9 cellular contexts compared by ENCODE assay signal in the genomic region with DNA sequence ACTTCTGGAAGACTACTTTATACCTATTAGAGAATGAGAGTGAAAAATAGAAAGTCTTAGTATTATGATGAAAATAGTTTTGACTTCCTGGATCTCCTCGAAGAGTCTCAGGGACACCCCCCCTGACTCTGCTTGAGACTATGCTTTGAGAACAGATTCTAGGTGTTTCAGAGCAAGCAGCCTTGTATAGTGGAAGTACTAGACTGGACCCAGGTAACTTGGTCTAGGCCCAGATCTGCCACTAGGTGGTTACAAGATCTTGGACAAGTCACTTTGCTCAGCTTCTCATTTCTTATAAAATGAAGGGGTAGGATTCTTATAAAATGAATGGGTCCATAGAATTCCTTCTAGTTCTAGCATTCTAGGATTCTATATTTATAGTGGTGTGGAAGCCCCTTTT. TPM values are rescaled to one million over a fixed set of nuclear protein-coding genes. Genes with fewer than 3 reads are reported as not detected.
DNase-seq lines count a peak whose midpoint lies in the region; ATAC-seq and TF ChIP-seq lines count a peak whose summit lies in the region.
"Had no signal": no experiment of that assay in that cellular context is flagged by ENCODE, and none has a peak within 500 bp of the region (broad histone marks: within the 10 kb centered on the region; RNA-seq: fewer than 3 reads in every experiment).

No MANE protein-coding gene starts in this region.

- peaks cover 46% of the 10 kb centered on the region for H3K4me1 Mint-ChIP-seq in MCF 10A (ENCODE audit: insufficient read depth, unreplicated experiment)
- peaks cover 6% of the 10 kb centered on the region for H3K4me1 Mint-ChIP-seq in activated T-helper 17 cell treated with anti-CD3 and anti-CD28 coated beads, Interleukin-2, amount 50 U/mL, for 72 hours
- H3K4me1 Mint-ChIP-seq in stimulated activated memory B cell treated with anti-CD40 and anti-IgM and Interleukin-4, amounts not matched to agents 10 μg/mL and 1 μg/mL and 100 μg/mL, for 72 hours = peaks cover 32% of the 10 kb centered on the region
- peaks cover 0 to 5% (median 2%) of the 10 kb centered on the region in 4 donors for H3K4me1 Mint-ChIP-seq in CD4-positive, alpha-beta memory T cell
- H3K4me1 Mint-ChIP-seq: nephron had no signal

- H3K27me3 ChIP-seq in breast epithelium = no peaks in the 10 kb centered on the region
- no peaks in the 10 kb centered on the region for H3K27me3 ChIP-seq in CD4-positive, alpha-beta memory T cell (ENCODE audit: insufficient read depth, low read length)

- H3K4me3 Mint-ChIP-seq in MCF 10A (ENCODE audit: unreplicated experiment) = no peak overlapping the region
- no peak overlapping the region for H3K4me3 Mint-ChIP-seq in activated T-helper 17 cell treated with anti-CD3 and anti-CD28 coated beads, Interleukin-2, amount 50 U/mL, for 72 hours
- H3K4me3 Mint-ChIP-seq in stimulated activated memory B cell treated with anti-CD40 and anti-IgM and Interleukin-4, amounts not matched to agents 10 μg/mL and 1 μg/mL and 100 μg/mL, for 72 hours = no peak overlapping the region
- no peak overlapping the region for H3K4me3 Mint-ChIP-seq in CD4-positive, alpha-beta memory T cell
- H3K4me3 Mint-ChIP-seq: nephron had no signal

- peak; percentile 38 for TF ChIP-seq CTCF in MCF 10A (IDR thresholded peaks at IDR 0.05; ENCODE audit: unreplicated experiment)
- TF ChIP-seq CTCF in breast epithelium (IDR thresholded peaks at IDR 0.05) = no peak

- CTCF ChIA-PET in MCF 10A (lab: Yijun Ruan, JAX) = no interaction called here
- CTCF ChIA-PET in CD4-positive, alpha-beta memory T cell (lab: Charles Lee; ENCODE audit: partially characterized antibody) = interaction anchor here (1.0 kb wide), 1 partner anchor 53 kb away, joined by 3 read pairs; no protein-coding TSS in a partner anchor

- intact Hi-C loops in MCF 10A (cut with micrococcal nuclease) (loop anchor here (5.0 to 10.0 kb wide), 3 partner anchors 155 to 367 kb away; no protein-coding TSS in a partner anchor), breast epithelium (cut with DNase I; ENCODE audit: low total_unique reads) (no loop called here)
- intact Hi-C loops in CD4-positive, alpha-beta memory T cell (cut with micrococcal nuclease) = no loop called here

- no peaks in the 10 kb centered on the region for H3K27me3 Mint-ChIP-seq in MCF 10A (ENCODE audit: insufficient read depth, unreplicated experiment)
- H3K27me3 Mint-ChIP-seq in activated T-helper 17 cell treated with anti-CD3 and anti-CD28 coated beads, Interleukin-2, amount 50 U/mL, for 72 hours = no peaks in the 10 kb centered on the region
- no peaks in the 10 kb centered on the region for H3K27me3 Mint-ChIP-seq in stimulated activated memory B cell treated with anti-CD40 and anti-IgM and Interleukin-4, amounts not matched to agents 10 μg/mL and 1 μg/mL and 100 μg/mL, for 72 hours
- H3K27me3 Mint-ChIP-seq in CD4-positive, alpha-beta memory T cell = no peaks in the 10 kb centered on the region

- H3K27ac ChIP-seq in breast epithelium = no peak overlapping the region
- no peak overlapping the region for H3K27ac ChIP-seq in CD4-positive, alpha-beta memory T cell (ENCODE audit: low read depth, low read length)

- peak; percentile 52 for DNase-seq in MCF 10A (ENCODE audit: unreplicated experiment)
- DNase-seq in breast epithelium (ENCODE audit: low spot score in 2 of 2) = no peak
- DNase-seq in CD4-positive, alpha-beta memory T cell = no peak
- DNase-seq in cerebellum (ENCODE audit: low spot score) = no peak

- H3K4me1 ChIP-seq in breast epithelium = peaks cover 0 to 4% of the 10 kb centered on the region in 2 donors
- no peaks in the 10 kb centered on the region for H3K4me1 ChIP-seq in CD4-positive, alpha-beta memory T cell (ENCODE audit: insufficient read depth, low read length)

- H3K27ac Mint-ChIP-seq in MCF 10A (ENCODE audit: low read depth, unreplicated experiment) = no peak overlapping the region
- H3K27ac Mint-ChIP-seq in activated T-helper 17 cell treated with anti-CD3 and anti-CD28 coated beads, Interleukin-2, amount 50 U/mL, for 72 hours = no peak overlapping the region
- H3K27ac Mint-ChIP-seq in stimulated activated memory B cell treated with anti-CD40 and anti-IgM and Interleukin-4, amounts not matched to agents 10 μg/mL and 1 μg/mL and 100 μg/mL, for 72 hours = no peak overlapping the region
- H3K27ac Mint-ChIP-seq in CD4-positive, alpha-beta memory T cell = no peak overlapping the region
- H3K27ac Mint-ChIP-seq: nephron had no signal

- no peaks in the 10 kb centered on the region for H3K36me3 ChIP-seq in breast epithelium
- H3K36me3 ChIP-seq in CD4-positive, alpha-beta memory T cell (ENCODE audit: insufficient read depth, low read length) = no peaks in the 10 kb centered on the region

- H3K9me3 ChIP-seq in breast epithelium = no peaks in the 10 kb centered on the region
- H3K9me3 ChIP-seq in CD4-positive, alpha-beta memory T cell (ENCODE audit: control insufficient read depth in 1 of 2, low read length in 2 of 2) = no peaks in the 10 kb centered on the region

- no TSS peak for BruUV-seq in MCF 10A (replicated peaks; lab: Mats Ljungman, UMichigan)

- TF ChIP-seq POLR2A in breast epithelium (IDR thresholded peaks at IDR 0.05) = no peak

- no peak overlapping the region for H3K4me3 ChIP-seq in breast epithelium
- no peak overlapping the region for H3K4me3 ChIP-seq in CD4-positive, alpha-beta memory T cell (ENCODE audit: low read length in 2 of 2)

- peak; percentile 87 for ATAC-seq in HG03064 (IDR thresholded peaks at IDR 0.05; ENCODE audit: low read depth, unreplicated experiment)
- ATAC-seq in activated T-helper 17 cell treated with anti-CD3 and anti-CD28 coated beads, Interleukin-2, amount 50 U/mL, for 72 hours (replicated peaks) = peak; percentile 63
- ATAC-seq in stimulated activated memory B cell treated with anti-CD40 and anti-IgM and Interleukin-4, amounts not matched to agents 10 μg/mL and 1 μg/mL and 100 μg/mL, for 72 hours = peak; percentile 50
- ATAC-seq in GM19023 (IDR thresholded peaks at IDR 0.05; ENCODE audit: unreplicated experiment) = no peak

- POLR2A ChIA-PET in MCF 10A (lab: Yijun Ruan, JAX) = interaction anchor here (0.7 to 14.1 kb wide), 4 partner anchors 8 to 1045 kb away, joined by 3 to 320 read pairs (median 5); partner anchors contain the start of gene ABHD5
- POLR2A ChIA-PET in CD4-positive, alpha-beta memory T cell (lab: Charles Lee; ENCODE audit: partially characterized antibody) = interaction anchor here (1.3 kb wide), 1 partner anchor 9 kb away, joined by 4 read pairs; the partner anchor contains the start of gene ABHD5

- peaks cover 45% of the 10 kb centered on the region for H3K36me3 Mint-ChIP-seq in MCF 10A (ENCODE audit: insufficient read depth, unreplicated experiment)
- peaks cover 37% of the 10 kb centered on the region for H3K36me3 Mint-ChIP-seq in activated T-helper 17 cell treated with anti-CD3 and anti-CD28 coated beads, Interleukin-2, amount 50 U/mL, for 72 hours (ENCODE audit: low read depth)
- no peaks in the 10 kb centered on the region for H3K36me3 Mint-ChIP-seq in stimulated activated memory B cell treated with anti-CD40 and anti-IgM and Interleukin-4, amounts not matched to agents 10 μg/mL and 1 μg/mL and 100 μg/mL, for 72 hours
- peaks cover 13 to 19% of the 10 kb centered on the region in 2 donors for H3K36me3 Mint-ChIP-seq in CD4-positive, alpha-beta memory T cell

- H3K9me3 Mint-ChIP-seq in MCF 10A (ENCODE audit: unreplicated experiment) = no peaks in the 10 kb centered on the region
- no peaks in the 10 kb centered on the region for H3K9me3 Mint-ChIP-seq in activated T-helper 17 cell treated with anti-CD3 and anti-CD28 coated beads, Interleukin-2, amount 50 U/mL, for 72 hours
- no peaks in the 10 kb centered on the region for H3K9me3 Mint-ChIP-seq in stimulated activated memory B cell treated with anti-CD40 and anti-IgM and Interleukin-4, amounts not matched to agents 10 μg/mL and 1 μg/mL and 100 μg/mL, for 72 hours
- H3K9me3 Mint-ChIP-seq in CD4-positive, alpha-beta memory T cell = no peaks in the 10 kb centered on the region
- H3K9me3 Mint-ChIP-seq: nephron had no signal

RNA-seq across cellular contexts. Expression of gene ABHD5, which starts 9.1 kb away (rescaled TPM):
- 30.3 and 32.6 TPM in 2 replicates for total RNA-seq in MCF 10A (2022)
- 10 to 100 TPM; 40.0 to 99.9 (median 47.9) TPM for total RNA-seq in breast epithelium
- 10 to 100 TPM in 1 of 2 donors, 1 to 10 TPM in 1; 8.3 to 17.3 TPM for total RNA-seq in activated T-helper 17 cell treated with anti-CD3 and anti-CD28 coated beads, Interleukin-2, amount 50 U/mL, for 72 hours
- 1 to 10 TPM; 6.2 to 7.0 TPM for total RNA-seq in CD4-positive, alpha-beta memory T cell
- polyA plus RNA-seq in CD4-positive, alpha-beta memory T cell = 1 to 10 TPM; 5.3 to 7.5 TPM
- total RNA-seq in cerebellum = 26.6 TPM
